35 cellular contexts compared by ENCODE assay signal in the genomic region with DNA sequence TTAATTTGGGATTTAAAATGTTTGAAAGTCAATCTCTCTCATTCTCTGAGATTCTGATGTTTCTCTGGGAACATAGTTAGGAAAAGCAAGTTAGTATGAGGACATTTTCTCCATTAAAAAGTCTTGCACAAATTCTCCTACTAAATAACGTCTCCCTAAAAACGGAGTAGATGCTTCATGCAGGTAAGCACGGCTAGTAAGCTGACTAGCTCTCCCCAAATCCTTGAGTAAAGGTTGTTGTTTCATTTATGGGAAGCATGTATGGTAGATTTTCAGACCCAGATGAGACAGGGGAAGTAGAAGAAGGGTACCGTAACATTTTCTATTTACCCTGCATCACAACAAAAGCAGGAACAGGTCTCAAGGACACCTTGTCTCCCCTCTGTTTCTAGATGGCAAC.
"Had no signal": no experiment of that assay in that cellular context is flagged by ENCODE, and none has a peak within 500 bp of the region (broad histone marks: within the 10 kb centered on the region; RNA-seq: fewer than 3 reads in every experiment).

No MANE protein-coding gene starts in this region.

- H3K27me3 ChIP-seq: MG63 had no signal

- H3K9me3 ChIP-seq: MG63 had no signal

- H3K4me3 ChIP-seq: MG63 had no signal

- H3K36me3 ChIP-seq: MG63 had no signal

- DNase-seq: Karpas-422, Kasumi-1, MG63, MM.1S, MV-4-11, NCI-H1048, NCI-H1092, NCI-H1092 treated with DMSO at 0.1 percent for 48 hours, NCI-H1105, NCI-H1105 treated with DMSO at 0.1 percent for 48 hours, NCI-H1417, NCI-H1417 treated with DMSO at 0.1 percent for 48 hours, NCI-H1436, NCI-H1436 treated with DMSO at 0.1 percent for 48 hours, NCI-H146, NCI-H1694, NCI-H1694 treated with DMSO at 0.1 percent for 48 hours, NCI-H187, NCI-H187 treated with DMSO at 0.1 percent for 48 hours, NCI-H1930, NCI-H2029, NCI-H2029 treated with DMSO at 0.1 percent for 48 hours, NCI-H2081, NCI-H2081 treated with DMSO at 0.1 percent for 48 hours, NCI-H2107, NCI-H2171, NCI-H2171 treated with DMSO at 0.1 percent for 48 hours, NCI-H2227 treated with DMSO at 0.1 percent for 48 hours, NCI-H226, NCI-H345, NCI-H446, NCI-H446 treated with DMSO at 0.1 percent for 48 hours, NCI-H510A, NCI-H510A treated with DMSO at 0.1 percent for 48 hours, NCI-H524 had no signal
